In genomic region chr18:51169731-51170130, GRCh38 we compare ENCODE assay signal across 13 cellular contexts. TPM values are rescaled to one million over a fixed set of nuclear protein-coding genes. Genes with fewer than 3 reads are reported as not detected.
DNase-seq lines count a peak whose midpoint lies in the region; ATAC-seq, FAIRE-seq and TF ChIP-seq lines count a peak whose summit lies in the region.
"Had no signal": no experiment of that assay in that cellular context is flagged by ENCODE, and none has a peak within 500 bp of the region (broad histone marks: within the 10 kb centered on the region; RNA-seq: fewer than 3 reads in every experiment).

No MANE protein-coding gene starts in this region.

- no peaks in the 10 kb centered on the region for H3K27me3 Mint-ChIP-seq in CD8-positive, alpha-beta T cell (ENCODE audit: low read depth)
- H3K27me3 Mint-ChIP-seq in activated naive CD8-positive, alpha-beta T cell treated with anti-CD3 and anti-CD28 coated beads for 36 hours: no peaks in the 10 kb centered on the region

- intact Hi-C loops in CD8-positive, alpha-beta T cell (cut with DNase I, micrococcal nuclease): no loop called here
- intact Hi-C loops in adrenal gland (cut with DNase I): no loop called here

- no peak overlapping the region for H3K4me3 ChIP-seq in CD8-positive, alpha-beta T cell (ENCODE audit: low read depth, low read length)
- H3K4me3 ChIP-seq in adrenal gland: no peak overlapping the region
- H3K4me3 ChIP-seq: esophagus muscularis mucosa, tibial artery had no signal

- DNase-seq in CD8-positive, alpha-beta T cell: no peak
- no peak for DNase-seq in GM19239 (ENCODE audit: insufficient read length, low spot score)
- no peak for DNase-seq in activated naive CD8-positive, alpha-beta T cell treated with anti-CD3 and anti-CD28 coated beads for 36 hours
- DNase-seq in UCSD-AML1 (lab: John Stamatoyannopoulos, UW; ENCODE audit: unreplicated experiment): no peak
- DNase-seq in adrenal gland: no peak
- DNase-seq in GM10266 (ENCODE audit: extremely low spot score): no peak
- no peak for DNase-seq in NK-92 treated with Interleukin-12 subunit alpha and Interleukin-12 subunit beta, amount 100 ng/mL, for 24 hours (lab: John Stamatoyannopoulos, UW)
- DNase-seq: dermis blood vessel endothelial cell, Right ventricle myocardium superior, tibial artery had no signal

- H3K4me3 Mint-ChIP-seq in CD8-positive, alpha-beta T cell: no peak overlapping the region
- H3K4me3 Mint-ChIP-seq in activated naive CD8-positive, alpha-beta T cell treated with anti-CD3 and anti-CD28 coated beads for 36 hours: no peak overlapping the region

- no peak for TF ChIP-seq POLR2A in adrenal gland (IDR thresholded peaks at IDR 0.05)

- CTCF ChIA-PET in CD8-positive, alpha-beta T cell (lab: Charles Lee): interaction anchor here (1.2 to 1.5 kb wide), 2 partner anchors 10 to 15 kb away, joined by 3 read pairs; no protein-coding TSS in a partner anchor

- H3K4me1 ChIP-seq in CD8-positive, alpha-beta T cell (ENCODE audit: insufficient read depth, low read length): peaks cover 3% of the 10 kb centered on the region
- H3K4me1 ChIP-seq in adrenal gland (replicated peaks in 1 of 2): no peaks in the 10 kb centered on the region
- H3K4me1 ChIP-seq: esophagus muscularis mucosa had no signal

- H3K27me3 ChIP-seq in CD8-positive, alpha-beta T cell (ENCODE audit: insufficient read depth, low read length): no peaks in the 10 kb centered on the region
- H3K27me3 ChIP-seq in adrenal gland: no peaks in the 10 kb centered on the region
- H3K27me3 ChIP-seq: esophagus muscularis mucosa, tibial artery had no signal

- peak; percentile 11 for FAIRE-seq in GM19239 (lab: Jason Lieb, UNC)
- FAIRE-seq: astrocyte had no signal

- POLR2A ChIA-PET in CD8-positive, alpha-beta T cell (lab: Charles Lee): no interaction called here

- peaks cover 28% of the 10 kb centered on the region for H3K4me1 Mint-ChIP-seq in CD8-positive, alpha-beta T cell (ENCODE audit: low read depth)
- peaks cover 70% of the 10 kb centered on the region for H3K4me1 Mint-ChIP-seq in activated naive CD8-positive, alpha-beta T cell treated with anti-CD3 and anti-CD28 coated beads for 36 hours

- peak overlapping the region; percentile 58 for H3K27ac Mint-ChIP-seq in CD8-positive, alpha-beta T cell
- H3K27ac Mint-ChIP-seq in activated naive CD8-positive, alpha-beta T cell treated with anti-CD3 and anti-CD28 coated beads for 36 hours: peak overlapping the region; percentile 98

- H3K9me3 Mint-ChIP-seq in CD8-positive, alpha-beta T cell: no peaks in the 10 kb centered on the region
- H3K9me3 Mint-ChIP-seq in activated naive CD8-positive, alpha-beta T cell treated with anti-CD3 and anti-CD28 coated beads for 36 hours: peaks cover 4% of the 10 kb centered on the region

- peaks cover 9% of the 10 kb centered on the region for H3K36me3 Mint-ChIP-seq in CD8-positive, alpha-beta T cell
- H3K36me3 Mint-ChIP-seq in activated naive CD8-positive, alpha-beta T cell treated with anti-CD3 and anti-CD28 coated beads for 36 hours: peaks cover 48% of the 10 kb centered on the region

- H3K27ac ChIP-seq in CD8-positive, alpha-beta T cell (ENCODE audit: low read depth, low read length): no peak overlapping the region
- no peak overlapping the region for H3K27ac ChIP-seq in adrenal gland
- H3K27ac ChIP-seq: esophagus muscularis mucosa, tibial artery had no signal

- H3K9me3 ChIP-seq in CD8-positive, alpha-beta T cell (ENCODE audit: low read length): no peaks in the 10 kb centered on the region
- no peaks in the 10 kb centered on the region for H3K9me3 ChIP-seq in adrenal gland (replicated peaks in 1 of 3)
- H3K9me3 ChIP-seq: esophagus muscularis mucosa, tibial artery had no signal

- ATAC-seq in CD8-positive, alpha-beta T cell: no peak
- ATAC-seq in HG03103 (IDR thresholded peaks at IDR 0.05; ENCODE audit: low read depth, unreplicated experiment): peak; percentile 41

- H3K36me3 ChIP-seq in CD8-positive, alpha-beta T cell (ENCODE audit: insufficient read depth, low read length): no peaks in the 10 kb centered on the region
- no peaks in the 10 kb centered on the region for H3K36me3 ChIP-seq in adrenal gland (replicated peaks in 1 of 2)
- H3K36me3 ChIP-seq: tibial artery had no signal

- TF ChIP-seq CTCF in CD8-positive, alpha-beta T cell (IDR thresholded peaks at IDR 0.05): no peak
- TF ChIP-seq CTCF in adrenal gland (IDR thresholded peaks at IDR 0.05) (no peak), GM10266 (IDR thresholded peaks at IDR 0.05; ENCODE audit: control insufficient read depth, insufficient read depth, low read depth, missing control alignments) (no peak)

RNA-seq across cellular contexts. Expression of gene MEX3C, which starts 27.8 kb away (rescaled TPM):
- total RNA-seq in CD8-positive, alpha-beta T cell: 10 to 100 TPM; 78.7 to 83.3 TPM
- total RNA-seq in activated naive CD8-positive, alpha-beta T cell treated with anti-CD3 and anti-CD28 coated beads for 36 hours: 10 to 100 TPM; 66.9 to 68.5 TPM
- 10 to 100 TPM; 25.7 to 38.9 (median 29.6) TPM for total RNA-seq in adrenal gland
- polyA plus RNA-seq in adrenal gland: 10 to 100 TPM in 1 of 3 donors, 1 to 10 TPM in 2; 7.0 to 33.7 (median 8.7) TPM
